In the genomic region with DNA sequence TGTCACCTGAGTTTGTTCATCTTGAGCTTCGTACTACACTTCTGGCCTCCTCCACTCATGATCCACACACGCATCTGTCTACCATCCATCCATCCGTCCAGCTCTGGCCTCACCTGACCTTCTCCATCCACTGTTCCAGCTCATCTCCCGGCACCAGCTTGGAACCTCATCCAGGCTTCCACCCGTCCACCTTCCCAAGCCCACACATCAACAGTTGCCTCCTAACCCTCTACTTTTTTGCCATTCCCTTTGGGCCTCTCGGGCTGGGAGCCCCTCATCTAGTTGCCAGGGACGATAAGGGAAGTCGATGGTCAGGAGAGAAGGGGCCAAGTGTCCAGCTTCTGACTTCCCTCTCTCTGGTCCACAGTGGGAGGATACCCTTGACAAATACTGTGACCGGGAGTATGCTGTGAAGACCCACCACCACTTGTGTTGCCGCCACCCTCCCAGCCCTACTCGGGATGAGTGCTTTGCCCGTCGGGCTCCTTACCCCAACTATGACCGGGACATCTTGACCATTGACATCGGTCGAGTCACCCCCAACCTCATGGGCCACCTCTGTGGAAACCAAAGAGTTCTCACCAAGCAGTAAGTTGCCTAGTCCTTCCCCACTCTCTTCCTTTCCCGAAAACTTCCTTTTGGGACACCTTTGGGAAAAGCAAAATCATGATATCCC, we compare ENCODE assay signal across 20 cellular contexts. TPM values are rescaled to one million over a fixed set of nuclear protein-coding genes. Genes with fewer than 3 reads are reported as not detected.
DNase-seq lines count a peak whose midpoint lies in the region; ATAC-seq and TF ChIP-seq lines count a peak whose summit lies in the region.
"Had no signal": no experiment of that assay in that cellular context is flagged by ENCODE, and none has a peak within 500 bp of the region (broad histone marks: within the 10 kb centered on the region; RNA-seq: fewer than 3 reads in every experiment).

No MANE protein-coding gene starts in this region.

- no peak for TF ChIP-seq CTCF in RWPE1 (conservative IDR thresholded peaks at IDR 0.05; ENCODE audit: low read depth)
- TF ChIP-seq CTCF in glutamatergic neuron (IDR thresholded peaks at IDR 0.05; ENCODE audit: partially characterized antibody, unreplicated experiment): no peak

- POLR2A ChIA-PET in activated CD4-positive, alpha-beta T cell treated with anti-CD3 and anti-CD28 coated beads for 36 hours (lab: Charles Lee): no interaction called here
- POLR2A ChIA-PET in RWPE1 (lab: Yijun Ruan, JAX; ENCODE audit: low non-redundant PET): no interaction called here

- no peak for DNase-seq in activated CD4-positive, alpha-beta T cell treated with anti-CD3 and anti-CD28 coated beads, Interleukin-2, amount 10 ng/mL, durations not matched to agents 24 days and 14 days
- no peak for DNase-seq in activated CD4-positive, alpha-beta T cell treated with anti-CD3 and anti-CD28 coated beads for 36 hours
- no peak for DNase-seq in RWPE1 (ENCODE audit: low spot score)
- DNase-seq in glutamatergic neuron: no peak
- peak; percentile 68 for DNase-seq in posterior vena cava (ENCODE audit: low spot score)
- no peak for DNase-seq in anterior cingulate cortex (lab: John Stamatoyannopoulos, UW)
- no peak for DNase-seq in activated gamma-delta T cell (lab: John Stamatoyannopoulos, UW)
- no peak for DNase-seq in stimulated activated CD4-positive, alpha-beta T cell treated with anti-CD3 and anti-CD28 coated beads, Interleukin-2, amount 100 ng/mL, for 24 hours
- DNase-seq: Caco-2; CD4-positive, alpha-beta T cell; GDM1; Kasumi-1; MM.1S; NCI-H2029 treated with DMSO at 0.1 percent for 48 hours; NCI-H526 treated with DMSO at 0.1 percent for 48 hours had no signal

- no peaks in the 10 kb centered on the region for H3K9me3 Mint-ChIP-seq in activated CD4-positive, alpha-beta T cell treated with anti-CD3 and anti-CD28 coated beads, Interleukin-2, amount 10 ng/mL, durations not matched to agents 24 days and 14 days
- no peaks in the 10 kb centered on the region for H3K9me3 Mint-ChIP-seq in activated CD4-positive, alpha-beta T cell treated with anti-CD3 and anti-CD28 coated beads for 36 hours (ENCODE audit: low read depth)
- peaks cover 17% of the 10 kb centered on the region for H3K9me3 Mint-ChIP-seq in glutamatergic neuron (ENCODE audit: unreplicated experiment)
- H3K9me3 Mint-ChIP-seq: CD4-positive, alpha-beta T cell had no signal

- no peaks in the 10 kb centered on the region for H3K27me3 Mint-ChIP-seq in activated CD4-positive, alpha-beta T cell treated with anti-CD3 and anti-CD28 coated beads, Interleukin-2, amount 10 ng/mL, durations not matched to agents 24 days and 14 days
- no peaks in the 10 kb centered on the region for H3K27me3 Mint-ChIP-seq in activated CD4-positive, alpha-beta T cell treated with anti-CD3 and anti-CD28 coated beads for 36 hours
- H3K27me3 Mint-ChIP-seq in glutamatergic neuron (ENCODE audit: unreplicated experiment): peaks cover 10% of the 10 kb centered on the region
- H3K27me3 Mint-ChIP-seq: B cell; CD4-positive, alpha-beta T cell had no signal

- H3K4me3 Mint-ChIP-seq in activated CD4-positive, alpha-beta T cell treated with anti-CD3 and anti-CD28 coated beads, Interleukin-2, amount 10 ng/mL, durations not matched to agents 24 days and 14 days: no peak overlapping the region
- H3K4me3 Mint-ChIP-seq in activated CD4-positive, alpha-beta T cell treated with anti-CD3 and anti-CD28 coated beads for 36 hours: no peak overlapping the region
- H3K4me3 Mint-ChIP-seq in glutamatergic neuron (ENCODE audit: unreplicated experiment): peak overlapping the region; percentile 36
- H3K4me3 Mint-ChIP-seq: B cell; CD4-positive, alpha-beta T cell had no signal

- H3K27ac Mint-ChIP-seq in activated CD4-positive, alpha-beta T cell treated with anti-CD3 and anti-CD28 coated beads, Interleukin-2, amount 10 ng/mL, durations not matched to agents 24 days and 14 days: peak overlapping the region; percentile 8
- H3K27ac Mint-ChIP-seq in activated CD4-positive, alpha-beta T cell treated with anti-CD3 and anti-CD28 coated beads for 36 hours: no peak overlapping the region
- H3K27ac Mint-ChIP-seq in glutamatergic neuron (ENCODE audit: unreplicated experiment): no peak overlapping the region
- H3K27ac Mint-ChIP-seq: B cell; CD4-positive, alpha-beta T cell had no signal

- H3K36me3 Mint-ChIP-seq in activated CD4-positive, alpha-beta T cell treated with anti-CD3 and anti-CD28 coated beads, Interleukin-2, amount 10 ng/mL, durations not matched to agents 24 days and 14 days (ENCODE audit: low read depth): peaks cover 16% of the 10 kb centered on the region
- H3K36me3 Mint-ChIP-seq in activated CD4-positive, alpha-beta T cell treated with anti-CD3 and anti-CD28 coated beads for 36 hours (ENCODE audit: low read depth): peaks cover 6% of the 10 kb centered on the region
- H3K36me3 Mint-ChIP-seq in glutamatergic neuron (ENCODE audit: unreplicated experiment): peaks cover 6% of the 10 kb centered on the region

- H3K4me1 Mint-ChIP-seq in activated CD4-positive, alpha-beta T cell treated with anti-CD3 and anti-CD28 coated beads, Interleukin-2, amount 10 ng/mL, durations not matched to agents 24 days and 14 days: peaks cover 21% of the 10 kb centered on the region
- H3K4me1 Mint-ChIP-seq in activated CD4-positive, alpha-beta T cell treated with anti-CD3 and anti-CD28 coated beads for 36 hours: peaks cover 10% of the 10 kb centered on the region
- H3K4me1 Mint-ChIP-seq in glutamatergic neuron (ENCODE audit: low read depth, unreplicated experiment): peaks cover 29% of the 10 kb centered on the region

- intact Hi-C loops in activated CD4-positive, alpha-beta T cell treated with anti-CD3 and anti-CD28 coated beads, Interleukin-2, amount 10 ng/mL, durations not matched to agents 24 days and 14 days (cut with micrococcal nuclease): no loop called here
- intact Hi-C loops in activated CD4-positive, alpha-beta T cell treated with anti-CD3 and anti-CD28 coated beads for 36 hours (cut with DNase I, micrococcal nuclease): no loop called here
- intact Hi-C loops in posterior vena cava (cut with DNase I): no loop called here

- peak overlapping the region; percentile 89 for H3K27ac ChIP-seq in RWPE1
- H3K27ac ChIP-seq: 22Rv1, GM23248 had no signal

- no peak for ATAC-seq in activated CD4-positive, alpha-beta T cell treated with anti-CD3 and anti-CD28 coated beads for 36 hours
- ATAC-seq: HCT116 had no signal

- CTCF ChIA-PET in activated CD4-positive, alpha-beta T cell treated with anti-CD3 and anti-CD28 coated beads for 36 hours (lab: Charles Lee): interaction anchor here (0.7 to 1.3 kb wide), 3 partner anchors 20 to 256 kb away, joined by 3 to 4 read pairs (median 4); no protein-coding TSS in a partner anchor
- CTCF ChIA-PET in RWPE1 (lab: Yijun Ruan, JAX): no interaction called here

RNA-seq across cellular contexts. Expression of a gene that starts 3.4 kb away (rescaled TPM):
- not detected in 2 replicates for total RNA-seq in activated CD4-positive, alpha-beta T cell treated with anti-CD3 and anti-CD28 coated beads, Interleukin-2, amount 10 ng/mL, durations not matched to agents 24 days and 14 days
- under 1 TPM in 1 of 2 experiments, not detected in 1; 0.34 TPM for total RNA-seq in activated CD4-positive, alpha-beta T cell treated with anti-CD3 and anti-CD28 coated beads for 36 hours
- not detected for total RNA-seq in glutamatergic neuron (ENCODE audit: unreplicated experiment)
- not detected for total RNA-seq in posterior vena cava
- total RNA-seq: CD4-positive, alpha-beta T cell; Daoy; GM23248 had no signal

RNA-seq across cellular contexts. Expression of a gene that starts 4.2 kb away (rescaled TPM):
- 1.5 and 2.4 TPM in 2 replicates for total RNA-seq in activated CD4-positive, alpha-beta T cell treated with anti-CD3 and anti-CD28 coated beads, Interleukin-2, amount 10 ng/mL, durations not matched to agents 24 days and 14 days
- total RNA-seq in activated CD4-positive, alpha-beta T cell treated with anti-CD3 and anti-CD28 coated beads for 36 hours: 1 to 10 TPM in 1 of 2 experiments, under 1 TPM in 1; 0.96 to 1.2 TPM
- total RNA-seq in glutamatergic neuron (ENCODE audit: unreplicated experiment): 2.8 TPM
- 10 to 100 TPM; 51.9 to 78.0 TPM for total RNA-seq in posterior vena cava

RNA-seq across cellular contexts. Expression of a gene that starts 24.9 kb away (rescaled TPM):
- total RNA-seq in activated CD4-positive, alpha-beta T cell treated with anti-CD3 and anti-CD28 coated beads, Interleukin-2, amount 10 ng/mL, durations not matched to agents 24 days and 14 days: 68.8 and 77.4 TPM in 2 replicates
- total RNA-seq in activated CD4-positive, alpha-beta T cell treated with anti-CD3 and anti-CD28 coated beads for 36 hours: 10 to 100 TPM; 43.8 to 58.6 TPM
- total RNA-seq in glutamatergic neuron (ENCODE audit: unreplicated experiment) (38.7 TPM), posterior vena cava (10 to 100 TPM; 10.7 to 16.0 TPM)

RNA-seq across cellular contexts. Expression of a gene that starts 37.1 kb away (rescaled TPM):
- 1.3 and 1.8 TPM in 2 replicates for total RNA-seq in activated CD4-positive, alpha-beta T cell treated with anti-CD3 and anti-CD28 coated beads, Interleukin-2, amount 10 ng/mL, durations not matched to agents 24 days and 14 days
- total RNA-seq in activated CD4-positive, alpha-beta T cell treated with anti-CD3 and anti-CD28 coated beads for 36 hours: under 1 TPM; 0.28 to 0.59 TPM
- total RNA-seq in glutamatergic neuron (ENCODE audit: unreplicated experiment): 0.25 TPM
- 10 to 100 TPM; 79.6 to 99.6 TPM for total RNA-seq in posterior vena cava
- total RNA-seq: B cell, Daoy had no signal

Comparison
In these comparisons a context has a peak if more than half of its experiments do, and no peak if none do; other contexts are left out.
1. RNA of a gene that starts 4.2 kb away (total RNA-seq): 51.9 to 78.0 TPM in posterior vena cava; 2.8 TPM in glutamatergic neuron (single experiment), 1.5 to 2.4 TPM in activated CD4-positive, alpha-beta T cell treated with anti-CD3 and anti-CD28 coated beads, Interleukin-2, amount 10 ng/mL, durations not matched to agents 24 days and 14 days and 0.96 to 1.2 TPM in activated CD4-positive, alpha-beta T cell treated with anti-CD3 and anti-CD28 coated beads for 36 hours; every median in the first group is over 10 times any median in the second.